In genomic region chr15:95416576-95416975, GRCh38 we compare ENCODE assay signal across 18 cellular contexts.
A peak's percentile ranks its signal among the peaks of the same experiment; 100 is the strongest.
DNase-seq lines count a peak whose midpoint lies in the region; ATAC-seq and TF ChIP-seq lines count a peak whose summit lies in the region.
"Had no signal": no experiment of that assay in that cellular context is flagged by ENCODE, and none has a peak within 500 bp of the region (broad histone marks: within the 10 kb centered on the region; RNA-seq: fewer than 3 reads in every experiment).

No MANE protein-coding gene starts in this region.

- peak overlapping the region; percentile 46 for H2AFZ ChIP-seq in neural progenitor cell (replicated peaks)

- TF ChIP-seq CTCF in cardiac muscle cell (IDR thresholded peaks at IDR 0.05; ENCODE audit: low read depth, low read length) (no peak), coronary artery (IDR thresholded peaks at IDR 0.05) (no peak), neural progenitor cell (IDR thresholded peaks at IDR 0.05) (no peak), upper lobe of right lung (IDR thresholded peaks at IDR 0.05) (no peak)

- H3K9me3 ChIP-seq in cardiac muscle cell (ENCODE audit: low read depth) (no peaks in the 10 kb centered on the region), right cardiac atrium (ENCODE audit: control insufficient read depth, low read length) (no peaks in the 10 kb centered on the region), neural progenitor cell (ENCODE audit: low read depth) (no peaks in the 10 kb centered on the region), upper lobe of right lung (no peaks in the 10 kb centered on the region)

- no peaks in the 10 kb centered on the region for H4K20me1 ChIP-seq in neural progenitor cell (ENCODE audit: low read depth)

- H3K36me3 Mint-ChIP-seq in neural progenitor cell = no peaks in the 10 kb centered on the region
- H3K36me3 Mint-ChIP-seq: CD14-positive monocyte had no signal

- H3K36me3 ChIP-seq in cardiac muscle cell (no peaks in the 10 kb centered on the region), neural progenitor cell (no peaks in the 10 kb centered on the region), upper lobe of right lung (no peaks in the 10 kb centered on the region)

- H3K4me3 ChIP-seq in cardiac muscle cell (no peak overlapping the region), right cardiac atrium (ENCODE audit: low read length) (no peak overlapping the region), coronary artery (no peak overlapping the region), neural progenitor cell (no peak overlapping the region), upper lobe of right lung (no peak overlapping the region)

- no peaks in the 10 kb centered on the region for H3K79me2 ChIP-seq in neural progenitor cell (ENCODE audit: low read depth)

- WGBS in right cardiac atrium = 56% methylated on average over 3 of the region's 3 CpGs

- H3K9me3 Mint-ChIP-seq in neural progenitor cell = peaks cover 9% of the 10 kb centered on the region

- no peak overlapping the region for H3K9ac ChIP-seq in neural progenitor cell

- no peak overlapping the region for H3K4me3 Mint-ChIP-seq in neural progenitor cell
- H3K4me3 Mint-ChIP-seq: CD14-positive monocyte, H9 had no signal

- ATAC-seq in right cardiac atrium (no peak), upper lobe of right lung (no peak)

- H3K27ac Mint-ChIP-seq in neural progenitor cell = no peak overlapping the region
- H3K27ac Mint-ChIP-seq: CD14-positive monocyte, H9 had no signal

- H3K27me3 ChIP-seq in cardiac muscle cell = no peaks in the 10 kb centered on the region
- H3K27me3 ChIP-seq in right cardiac atrium (ENCODE audit: control insufficient read depth, insufficient read depth) = no peaks in the 10 kb centered on the region
- H3K27me3 ChIP-seq in neural progenitor cell = no peaks in the 10 kb centered on the region
- H3K27me3 ChIP-seq in upper lobe of right lung = no peaks in the 10 kb centered on the region

- peaks cover 15% of the 10 kb centered on the region for H3K4me1 ChIP-seq in cardiac muscle cell (ENCODE audit: low read depth)
- H3K4me1 ChIP-seq in right cardiac atrium (ENCODE audit: control insufficient read depth, insufficient read depth, low read length) = peaks cover 2% of the 10 kb centered on the region
- H3K4me1 ChIP-seq in neural progenitor cell = peaks cover 6% of the 10 kb centered on the region
- H3K4me1 ChIP-seq in upper lobe of right lung = peaks cover 3% of the 10 kb centered on the region

- no peaks in the 10 kb centered on the region for H3K27me3 Mint-ChIP-seq in neural progenitor cell (ENCODE audit: insufficient read depth, low read depth)

- H3K27ac ChIP-seq in cardiac muscle cell (peak overlapping the region; percentile 88), right cardiac atrium (ENCODE audit: low read length) (no peak overlapping the region), coronary artery (peak overlapping the region; percentile 53 to 83), neural progenitor cell (no peak overlapping the region), upper lobe of right lung (peak overlapping the region; percentile 25)
- H3K27ac ChIP-seq: 22Rv1, HL-60 had no signal

- peaks cover 3% of the 10 kb centered on the region for H3K4me1 Mint-ChIP-seq in neural progenitor cell
- H3K4me1 Mint-ChIP-seq: CD14-positive monocyte had no signal

- H3F3A ChIP-seq in neural progenitor cell (ENCODE audit: low read depth) = no peaks in the 10 kb centered on the region

- intact Hi-C loops in right cardiac atrium (cut with DNase I) (no loop called here), upper lobe of right lung (cut with DNase I) (no loop called here)

- peak in 1 of 2 donors; percentile 52 for DNase-seq in cardiac muscle cell (ENCODE audit: low read depth in 1 of 2, low spot score in 1 of 2)
- DNase-seq in right cardiac atrium = no peak
- no peak for DNase-seq in coronary artery (ENCODE audit: low spot score)
- DNase-seq in neural progenitor cell (ENCODE audit: low spot score) = no peak
- no peak for DNase-seq in upper lobe of right lung
- no peak for DNase-seq in Kasumi-1 (lab: John Stamatoyannopoulos, UW)
- DNase-seq in T-helper 2 cell = no peak
- DNase-seq in ecto neural progenitor cell (ENCODE audit: low spot score) = no peak
- DNase-seq: DND-41, H9, NCI-H1436, NCI-H1930, NCI-H226, NCI-H524, NCI-H82 had no signal

- no peak overlapping the region for H3K4me2 ChIP-seq in neural progenitor cell

Comparison
In these comparisons a context has a peak if more than half of its experiments do, and no peak if none do; other contexts are left out.
1. H3K27ac ChIP-seq: peak in cardiac muscle cell (single experiment), coronary artery (2 of 2) and upper lobe of right lung (single experiment); none in right cardiac atrium (single experiment) and neural progenitor cell (single experiment).